In genomic region chr4:158826057-158826456, GRCh38 we compare ENCODE assay signal across 11 cellular contexts. TPM values are rescaled to one million over a fixed set of nuclear protein-coding genes. Genes with fewer than 3 reads are reported as not detected.
A peak's percentile ranks its signal among the peaks of the same experiment; 100 is the strongest.
DNase-seq lines count a peak whose midpoint lies in the region; ATAC-seq and TF ChIP-seq lines count a peak whose summit lies in the region.
"Had no signal": no experiment of that assay in that cellular context is flagged by ENCODE, and none has a peak within 500 bp of the region (broad histone marks: within the 10 kb centered on the region; RNA-seq: fewer than 3 reads in every experiment).

No MANE protein-coding gene starts in this region.

- TF ChIP-seq CTCF in testis (IDR thresholded peaks at IDR 0.05) (no peak), spleen (IDR thresholded peaks at IDR 0.05 in 8 of 11, conservative IDR thresholded peaks at IDR 0.05 in 3 of 11) (no peak)

- POLR2A ChIA-PET in naive thymus-derived CD4-positive, alpha-beta T cell (lab: Charles Lee), result interaction anchor here (0.6 to 0.8 kb wide), 2 partner anchors 13 to 14 kb away, joined by 4 to 9 read pairs; no protein-coding TSS in a partner anchor

- no peaks in the 10 kb centered on the region for H3K36me3 ChIP-seq in naive thymus-derived CD4-positive, alpha-beta T cell (ENCODE audit: control insufficient read depth in 2 of 3, insufficient read depth in 3 of 3, low read length in 3 of 3)
- H3K36me3 ChIP-seq in testis (ENCODE audit: low read depth, missing control alignments) (no peaks in the 10 kb centered on the region), spleen (peaks cover 0 to 21% (median 0%) of the 10 kb centered on the region in 6 donors)

- no peak overlapping the region for H3K27ac ChIP-seq in naive thymus-derived CD4-positive, alpha-beta T cell (ENCODE audit: low read depth, low read length)
- H3K27ac ChIP-seq in testis, result no peak overlapping the region
- H3K27ac ChIP-seq in spleen, result no peak overlapping the region

- no peak overlapping the region for H3K4me3 ChIP-seq in naive thymus-derived CD4-positive, alpha-beta T cell (ENCODE audit: low read length)
- H3K4me3 ChIP-seq in testis (no peak overlapping the region), spleen (no peak overlapping the region)

- no peaks in the 10 kb centered on the region for H3K27me3 ChIP-seq in naive thymus-derived CD4-positive, alpha-beta T cell (ENCODE audit: control insufficient read depth in 2 of 2, insufficient read depth in 2 of 2, low read length in 2 of 2)
- no peaks in the 10 kb centered on the region for H3K27me3 ChIP-seq in testis
- H3K27me3 ChIP-seq in spleen (replicated peaks in 1 of 7), result peaks cover 0 to 23% (median 0%) of the 10 kb centered on the region in 7 donors

- H3K27me3 Mint-ChIP-seq in naive thymus-derived CD4-positive, alpha-beta T cell, result no peaks in the 10 kb centered on the region
- H3K27me3 Mint-ChIP-seq: activated CD8-positive, alpha-beta T cell treated with anti-CD3 and anti-CD28 coated beads for 36 hours had no signal

- peak overlapping the region in 8 of 9 donors; percentile 22 to 86 (median 48) for H3K27ac Mint-ChIP-seq in naive thymus-derived CD4-positive, alpha-beta T cell

- TF ChIP-seq POLR2A in testis (IDR thresholded peaks at IDR 0.05) (no peak), spleen (IDR thresholded peaks at IDR 0.05) (no peak)

- peaks cover 5 to 28% (median 22%) of the 10 kb centered on the region in 5 donors for H3K36me3 Mint-ChIP-seq in naive thymus-derived CD4-positive, alpha-beta T cell

- peaks cover 0 to 24% of the 10 kb centered on the region in 2 donors for H3K4me1 ChIP-seq in naive thymus-derived CD4-positive, alpha-beta T cell (ENCODE audit: control insufficient read depth in 2 of 2, insufficient read depth in 2 of 2, low read length in 2 of 2)
- H3K4me1 ChIP-seq in testis (peaks cover 9% of the 10 kb centered on the region), spleen (peaks cover 0 to 32% (median 8%) of the 10 kb centered on the region in 6 donors)

- intact Hi-C loops in naive thymus-derived CD4-positive, alpha-beta T cell (cut with micrococcal nuclease), result loop anchor here in 1 of 2 donors (2.0 kb wide), 2 partner anchors 15 to 57 kb away; partner anchors contain the start of gene FNIP2
- intact Hi-C loops in testis (cut with DNase I; ENCODE audit: low total_unique reads), result no loop called here
- intact Hi-C loops in spleen (cut with DNase I; ENCODE audit: low total_unique reads), result no loop called here

- CTCF ChIA-PET in naive thymus-derived CD4-positive, alpha-beta T cell (lab: Charles Lee), result interaction anchor here (0.5 kb wide), 1 partner anchor 181 kb away, joined by 3 read pairs; no protein-coding TSS in a partner anchor

- H3K4me3 Mint-ChIP-seq in naive thymus-derived CD4-positive, alpha-beta T cell, result peak overlapping the region in 7 of 10 donors; percentile 1 to 82 (median 42)
- H3K4me3 Mint-ChIP-seq: activated CD8-positive, alpha-beta T cell treated with anti-CD3 and anti-CD28 coated beads for 36 hours had no signal

- ATAC-seq in GM18907 (IDR thresholded peaks at IDR 0.05; ENCODE audit: unreplicated experiment) (peak; percentile 70), HG02623 (IDR thresholded peaks at IDR 0.05; ENCODE audit: unreplicated experiment) (peak; percentile 35)
- ATAC-seq in naive thymus-derived CD4-positive, alpha-beta T cell, result no peak
- ATAC-seq: activated CD8-positive, alpha-beta T cell treated with anti-CD3 and anti-CD28 coated beads for 36 hours had no signal

- H3K9me3 Mint-ChIP-seq in naive thymus-derived CD4-positive, alpha-beta T cell, result no peaks in the 10 kb centered on the region
- H3K9me3 Mint-ChIP-seq: activated CD8-positive, alpha-beta T cell treated with anti-CD3 and anti-CD28 coated beads for 36 hours had no signal

- DNase-seq in OCI-M1 (lab: John Stamatoyannopoulos, UW) (peak; percentile 32), NAMALWA (ENCODE audit: low spot score) (no peak), testis (no peak), cerebellar nuclear complex (lab: John Stamatoyannopoulos, UW) (no peak), spleen (no peak)
- DNase-seq in naive thymus-derived CD4-positive, alpha-beta T cell, result no peak
- DNase-seq: activated CD8-positive, alpha-beta T cell treated with anti-CD3 and anti-CD28 coated beads for 36 hours; NCI-H1092; nucleus accumbens had no signal

- H3K4me1 Mint-ChIP-seq in naive thymus-derived CD4-positive, alpha-beta T cell, result peaks cover 20 to 64% (median 37%) of the 10 kb centered on the region in 7 donors

- H3K9me3 ChIP-seq in naive thymus-derived CD4-positive, alpha-beta T cell (ENCODE audit: control insufficient read depth in 2 of 3, low read length in 3 of 3), result no peaks in the 10 kb centered on the region
- H3K9me3 ChIP-seq in testis, result no peaks in the 10 kb centered on the region
- no peaks in the 10 kb centered on the region for H3K9me3 ChIP-seq in spleen

RNA-seq across cellular contexts. Expression of gene FNIP2, which starts 57.2 kb away (rescaled TPM):
- 10 to 100 TPM in 4 of 5 experiments, 1 to 10 TPM in 1; 9.8 to 19.5 (median 11.5) TPM for total RNA-seq in naive thymus-derived CD4-positive, alpha-beta T cell
- 1 to 10 TPM; 2.3 to 3.9 TPM for polyA plus RNA-seq in naive thymus-derived CD4-positive, alpha-beta T cell
- 10 to 100 TPM; 25.0 to 28.4 TPM for total RNA-seq in testis
- 23.5 TPM for polyA plus RNA-seq in testis (ENCODE audit: insufficient read depth, low read depth, low replicate concordance)
- total RNA-seq in spleen, result 10 to 100 TPM; 25.0 to 59.1 (median 42.5) TPM
- 1 to 10 TPM; 2.4 to 9.8 (median 3.7) TPM for polyA plus RNA-seq in spleen
